ENCODE assay signal across 1 cellular context in genomic region chr16:81263470-81264200, GRCh38.
TF ChIP-seq lines count a peak whose summit lies in the region.

No MANE protein-coding gene starts in this region.

TF ChIP-seq in SK-N-SH, 30 proteins besides CTCF, POLR2A, EP300 and RAD21 (continued from another document):
- no peak for TF ChIP-seq MEF2A (IDR thresholded peaks at IDR 0.05; ENCODE audit: borderline replicate concordance, low read depth)
- no peak for TF ChIP-seq CHD2 (IDR thresholded peaks at IDR 0.05; ENCODE audit: low read length, partially characterized antibody)
- no peak for TF ChIP-seq SMC3 (IDR thresholded peaks at IDR 0.05; ENCODE audit: low read depth, low read length)
- TF ChIP-seq ELF1 (IDR thresholded peaks at IDR 0.05) = no peak
- TF ChIP-seq FOXJ3 (CRISPR knock-in tag; IDR thresholded peaks at IDR 0.05) = no peak
- no peak for TF ChIP-seq TAF1 (IDR thresholded peaks at IDR 0.05; ENCODE audit: borderline replicate concordance, low read depth, low read length)
- TF ChIP-seq GATA2 (CRISPR knock-in tag; IDR thresholded peaks at IDR 0.05) = no peak
- no peak for TF ChIP-seq FOSL2 (IDR thresholded peaks at IDR 0.05; ENCODE audit: borderline replicate concordance, low read depth)
- TF ChIP-seq PBX3 (IDR thresholded peaks at IDR 0.05) = no peak
